ENCODE assay signal across 1 cellular context in genomic region chr5:57432876-57433275, GRCh38.
TF ChIP-seq lines count a peak whose summit lies in the region.

No MANE protein-coding gene starts in this region.

TF ChIP-seq in HepG2, 621 proteins besides CTCF, POLR2A, EP300 and RAD21 (continued from another document):
- TF ChIP-seq, protein P1, sequence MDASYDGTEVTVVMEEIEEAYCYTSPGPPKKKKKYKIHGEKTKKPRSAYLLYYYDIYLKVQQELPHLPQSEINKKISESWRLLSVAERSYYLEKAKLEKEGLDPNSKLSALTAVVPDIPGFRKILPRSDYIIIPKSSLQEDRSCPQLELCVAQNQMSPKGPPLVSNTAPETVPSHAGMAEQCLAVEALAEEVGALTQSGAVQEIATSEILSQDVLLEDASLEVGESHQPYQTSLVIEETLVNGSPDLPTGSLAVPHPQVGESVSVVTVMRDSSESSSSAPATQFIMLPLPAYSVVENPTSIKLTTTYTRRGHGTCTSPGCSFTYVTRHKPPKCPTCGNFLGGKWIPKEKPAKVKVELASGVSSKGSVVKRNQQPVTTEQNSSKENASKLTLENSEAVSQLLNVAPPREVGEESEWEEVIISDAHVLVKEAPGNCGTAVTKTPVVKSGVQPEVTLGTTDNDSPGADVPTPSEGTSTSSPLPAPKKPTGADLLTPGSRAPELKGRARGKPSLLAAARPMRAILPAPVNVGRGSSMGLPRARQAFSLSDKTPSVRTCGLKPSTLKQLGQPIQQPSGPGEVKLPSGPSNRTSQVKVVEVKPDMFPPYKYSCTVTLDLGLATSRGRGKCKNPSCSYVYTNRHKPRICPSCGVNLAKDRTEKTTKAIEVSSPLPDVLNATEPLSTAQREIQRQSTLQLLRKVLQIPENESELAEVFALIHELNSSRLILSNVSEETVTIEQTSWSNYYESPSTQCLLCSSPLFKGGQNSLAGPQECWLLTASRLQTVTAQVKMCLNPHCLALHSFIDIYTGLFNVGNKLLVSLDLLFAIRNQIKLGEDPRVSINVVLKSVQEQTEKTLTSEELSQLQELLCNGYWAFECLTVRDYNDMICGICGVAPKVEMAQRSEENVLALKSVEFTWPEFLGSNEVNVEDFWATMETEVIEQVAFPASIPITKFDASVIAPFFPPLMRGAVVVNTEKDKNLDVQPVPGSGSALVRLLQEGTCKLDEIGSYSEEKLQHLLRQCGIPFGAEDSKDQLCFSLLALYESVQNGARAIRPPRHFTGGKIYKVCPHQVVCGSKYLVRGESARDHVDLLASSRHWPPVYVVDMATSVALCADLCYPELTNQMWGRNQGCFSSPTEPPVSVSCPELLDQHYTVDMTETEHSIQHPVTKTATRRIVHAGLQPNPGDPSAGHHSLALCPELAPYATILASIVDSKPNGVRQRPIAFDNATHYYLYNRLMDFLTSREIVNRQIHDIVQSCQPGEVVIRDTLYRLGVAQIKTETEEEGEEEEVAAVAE (CRISPR knock-in tag; IDR thresholded peaks at IDR 0.05; ENCODE audit: borderline replicate concordance) = no peak
- TF ChIP-seq, protein P2, sequence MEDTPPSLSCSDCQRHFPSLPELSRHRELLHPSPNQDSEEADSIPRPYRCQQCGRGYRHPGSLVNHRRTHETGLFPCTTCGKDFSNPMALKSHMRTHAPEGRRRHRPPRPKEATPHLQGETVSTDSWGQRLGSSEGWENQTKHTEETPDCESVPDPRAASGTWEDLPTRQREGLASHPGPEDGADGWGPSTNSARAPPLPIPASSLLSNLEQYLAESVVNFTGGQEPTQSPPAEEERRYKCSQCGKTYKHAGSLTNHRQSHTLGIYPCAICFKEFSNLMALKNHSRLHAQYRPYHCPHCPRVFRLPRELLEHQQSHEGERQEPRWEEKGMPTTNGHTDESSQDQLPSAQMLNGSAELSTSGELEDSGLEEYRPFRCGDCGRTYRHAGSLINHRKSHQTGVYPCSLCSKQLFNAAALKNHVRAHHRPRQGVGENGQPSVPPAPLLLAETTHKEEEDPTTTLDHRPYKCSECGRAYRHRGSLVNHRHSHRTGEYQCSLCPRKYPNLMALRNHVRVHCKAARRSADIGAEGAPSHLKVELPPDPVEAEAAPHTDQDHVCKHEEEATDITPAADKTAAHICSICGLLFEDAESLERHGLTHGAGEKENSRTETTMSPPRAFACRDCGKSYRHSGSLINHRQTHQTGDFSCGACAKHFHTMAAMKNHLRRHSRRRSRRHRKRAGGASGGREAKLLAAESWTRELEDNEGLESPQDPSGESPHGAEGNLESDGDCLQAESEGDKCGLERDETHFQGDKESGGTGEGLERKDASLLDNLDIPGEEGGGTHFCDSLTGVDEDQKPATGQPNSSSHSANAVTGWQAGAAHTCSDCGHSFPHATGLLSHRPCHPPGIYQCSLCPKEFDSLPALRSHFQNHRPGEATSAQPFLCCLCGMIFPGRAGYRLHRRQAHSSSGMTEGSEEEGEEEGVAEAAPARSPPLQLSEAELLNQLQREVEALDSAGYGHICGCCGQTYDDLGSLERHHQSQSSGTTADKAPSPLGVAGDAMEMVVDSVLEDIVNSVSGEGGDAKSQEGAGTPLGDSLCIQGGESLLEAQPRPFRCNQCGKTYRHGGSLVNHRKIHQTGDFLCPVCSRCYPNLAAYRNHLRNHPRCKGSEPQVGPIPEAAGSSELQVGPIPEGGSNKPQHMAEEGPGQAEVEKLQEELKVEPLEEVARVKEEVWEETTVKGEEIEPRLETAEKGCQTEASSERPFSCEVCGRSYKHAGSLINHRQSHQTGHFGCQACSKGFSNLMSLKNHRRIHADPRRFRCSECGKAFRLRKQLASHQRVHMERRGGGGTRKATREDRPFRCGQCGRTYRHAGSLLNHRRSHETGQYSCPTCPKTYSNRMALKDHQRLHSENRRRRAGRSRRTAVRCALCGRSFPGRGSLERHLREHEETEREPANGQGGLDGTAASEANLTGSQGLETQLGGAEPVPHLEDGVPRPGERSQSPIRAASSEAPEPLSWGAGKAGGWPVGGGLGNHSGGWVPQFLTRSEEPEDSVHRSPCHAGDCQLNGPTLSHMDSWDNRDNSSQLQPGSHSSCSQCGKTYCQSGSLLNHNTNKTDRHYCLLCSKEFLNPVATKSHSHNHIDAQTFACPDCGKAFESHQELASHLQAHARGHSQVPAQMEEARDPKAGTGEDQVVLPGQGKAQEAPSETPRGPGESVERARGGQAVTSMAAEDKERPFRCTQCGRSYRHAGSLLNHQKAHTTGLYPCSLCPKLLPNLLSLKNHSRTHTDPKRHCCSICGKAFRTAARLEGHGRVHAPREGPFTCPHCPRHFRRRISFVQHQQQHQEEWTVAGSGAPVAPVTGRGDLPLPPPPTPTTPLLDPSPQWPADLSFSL (CRISPR knock-in tag; IDR thresholded peaks at IDR 0.05) = no peak
- no peak for TF ChIP-seq PCBP2 (optimal IDR thresholded peaks at IDR 0.05; ENCODE audit: low read depth, low read length, poor library complexity, severe bottlenecking)
